ENCODE assay signal across 25 cellular contexts in the genomic region with DNA sequence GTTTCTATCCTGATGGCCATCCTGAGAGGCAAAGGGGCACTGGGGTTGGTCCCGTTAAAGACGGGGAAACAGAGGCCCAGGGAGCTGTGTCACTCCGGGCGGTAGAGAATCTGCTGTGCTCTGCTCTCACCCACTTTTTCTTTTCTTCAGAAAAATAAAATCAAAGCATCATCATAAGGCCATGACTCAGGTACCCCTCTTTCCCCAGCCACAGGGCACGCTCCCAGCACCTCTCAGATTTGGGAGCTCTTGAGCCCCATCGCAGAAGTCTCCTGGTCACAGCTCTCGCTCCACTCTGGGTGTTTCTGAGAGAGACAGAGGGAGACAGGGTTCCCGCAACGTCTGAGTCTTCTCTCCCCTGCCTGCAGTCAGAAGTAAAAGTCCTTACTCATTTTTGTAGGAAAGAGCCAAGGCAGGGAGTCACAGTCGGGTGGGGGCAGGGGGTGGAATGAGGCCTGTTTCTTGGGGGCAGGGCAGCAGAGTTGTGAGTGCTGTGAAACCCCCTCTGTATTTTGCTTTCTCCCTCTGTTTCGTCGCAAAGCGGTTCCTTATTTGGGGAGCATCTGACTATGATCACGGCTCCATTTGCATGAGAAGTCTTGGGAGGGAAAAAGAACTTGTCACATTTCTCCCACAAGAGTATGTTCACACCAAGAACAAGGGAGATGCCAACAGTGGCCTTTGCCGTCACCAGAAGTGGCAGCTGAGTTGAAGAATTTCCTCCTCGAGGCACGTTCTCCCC.
DNase-seq lines count a peak whose midpoint lies in the region; ATAC-seq and TF ChIP-seq lines count a peak whose summit lies in the region.
"Had no signal": no experiment of that assay in that cellular context is flagged by ENCODE, and none has a peak within 500 bp of the region (broad histone marks: within the 10 kb centered on the region; RNA-seq: fewer than 3 reads in every experiment).

No MANE protein-coding gene starts in this region.

- no peaks in the 10 kb centered on the region for H3K36me3 ChIP-seq in smooth muscle cell (ENCODE audit: low read depth)
- no peaks in the 10 kb centered on the region for H3K36me3 ChIP-seq in uterus
- H3K36me3 ChIP-seq: right lobe of liver, upper lobe of left lung had no signal

- in situ Hi-C loops in G401 (cut with HindIII; ENCODE audit: low sequenced_read_pairs): no loop called here

- TF ChIP-seq CTCF in brain (conservative IDR thresholded peaks at IDR 0.05) (no peak), smooth muscle cell (IDR thresholded peaks at IDR 0.05; ENCODE audit: borderline replicate concordance, insufficient read depth, poor library complexity, severe bottlenecking) (no peak), uterus (IDR thresholded peaks at IDR 0.05) (no peak)

- H3F3A ChIP-seq in smooth muscle cell (ENCODE audit: low read depth): no peaks in the 10 kb centered on the region

- DNase-seq in activated CD4-positive, alpha-beta T cell treated with anti-CD3 and anti-CD28 coated beads, Interleukin-2, amount 10 ng/mL, durations not matched to agents 24 days and 14 days: peak; percentile 46
- DNase-seq in activated CD4-positive, alpha-beta T cell treated with anti-CD3 and anti-CD28 coated beads, Interleukin-2, amount 50 U/mL, for 4 hours: no peak
- peak; percentile 16 for DNase-seq in left lobe of liver (ENCODE audit: low spot score)
- DNase-seq in smooth muscle cell (lab: John Stamatoyannopoulos, UW; ENCODE audit: unreplicated experiment): no peak
- DNase-seq in uterus: no peak
- DNase-seq in NCI-H2081 treated with DMSO at 0.1 percent for 48 hours (lab: John Stamatoyannopoulos, UW): no peak
- no peak for DNase-seq in G401 (ENCODE audit: low spot score)
- DNase-seq: 8988T; activated CD4-positive, alpha-beta T cell treated with anti-CD3 and anti-CD28 coated beads, Interleukin-2, amount 50 U/mL, for 1 hour; activated naive CD8-positive, alpha-beta T cell treated with anti-CD3 and anti-CD28 coated beads, Interleukin-2, amount 10 ng/mL, durations not matched to agents 7 days and 5 days; HCEC 1CT; left colon; NCI-H2107; NCI-H524; SHP77; stimulated activated CD4-positive, alpha-beta T cell treated with anti-CD3 and anti-CD28 coated beads, Interleukin-1b, Interleukin-23, amount 100 ng/mL, for 48 hours; stimulated activated naive CD4-positive, alpha-beta T cell treated with Interleukin-2 at 50 U/mL for 16 hours; T-cell had no signal

- H3K4me1 ChIP-seq in smooth muscle cell (ENCODE audit: low read depth): no peaks in the 10 kb centered on the region
- no peaks in the 10 kb centered on the region for H3K4me1 ChIP-seq in uterus
- H3K4me1 ChIP-seq: upper lobe of left lung had no signal

- no peak overlapping the region for H3K4me2 ChIP-seq in smooth muscle cell

- WGBS in smooth muscle cell (ENCODE audit: low lambda C conversion rate): 68% methylated on average over 17 of the region's 17 CpGs

- TF ChIP-seq POLR2A in uterus (IDR thresholded peaks at IDR 0.05): no peak

- H3K27me3 ChIP-seq in smooth muscle cell (ENCODE audit: low read depth) (no peaks in the 10 kb centered on the region), uterus (no peaks in the 10 kb centered on the region)
- H3K27me3 ChIP-seq: right lobe of liver, upper lobe of left lung had no signal

- H3K9me3 Mint-ChIP-seq in activated CD4-positive, alpha-beta T cell treated with anti-CD3 and anti-CD28 coated beads, Interleukin-2, amount 10 ng/mL, durations not matched to agents 24 days and 14 days: no peaks in the 10 kb centered on the region
- no peaks in the 10 kb centered on the region for H3K9me3 Mint-ChIP-seq in brain
- H3K9me3 Mint-ChIP-seq: activated naive CD8-positive, alpha-beta T cell treated with anti-CD3 and anti-CD28 coated beads, Interleukin-2, amount 10 ng/mL, durations not matched to agents 7 days and 5 days; activated T-helper 1 cell treated with anti-CD3 and anti-CD28 coated beads, Interleukin-12 subunit alpha, Interleukin-12 subunit beta, Interleukin-2, Interleukin-4 antibody, amounts not matched to agents 30 ng/mL and 10 ng/mL and 1 ng/mL, durations not matched to agents 14 hours and 24 hours and 36 hours; dendritic cell treated with granulocyte-macrophage colony-stimulating factor and Interleukin-4, amounts not matched to agents 40 ng/mL and 50 ng/mL, for 4 days; T-cell had no signal

- no peaks in the 10 kb centered on the region for H3K36me3 Mint-ChIP-seq in activated CD4-positive, alpha-beta T cell treated with anti-CD3 and anti-CD28 coated beads, Interleukin-2, amount 10 ng/mL, durations not matched to agents 24 days and 14 days (ENCODE audit: low read depth)
- H3K36me3 Mint-ChIP-seq in brain: no peaks in the 10 kb centered on the region
- H3K36me3 Mint-ChIP-seq: activated naive CD8-positive, alpha-beta T cell treated with anti-CD3 and anti-CD28 coated beads, Interleukin-2, amount 10 ng/mL, durations not matched to agents 7 days and 5 days had no signal

- no peak overlapping the region for H3K4me3 ChIP-seq in smooth muscle cell
- H3K4me3 ChIP-seq in uterus: no peak overlapping the region
- H3K4me3 ChIP-seq: right lobe of liver, upper lobe of left lung had no signal

- H3K27me3 Mint-ChIP-seq in activated CD4-positive, alpha-beta T cell treated with anti-CD3 and anti-CD28 coated beads, Interleukin-2, amount 10 ng/mL, durations not matched to agents 24 days and 14 days: no peaks in the 10 kb centered on the region
- peaks cover 13% of the 10 kb centered on the region for H3K27me3 Mint-ChIP-seq in brain
- H3K27me3 Mint-ChIP-seq: activated naive CD8-positive, alpha-beta T cell treated with anti-CD3 and anti-CD28 coated beads, Interleukin-2, amount 10 ng/mL, durations not matched to agents 7 days and 5 days; T-cell had no signal

- H3K27ac ChIP-seq in smooth muscle cell (ENCODE audit: low read depth): no peak overlapping the region
- no peak overlapping the region for H3K27ac ChIP-seq in uterus
- H3K27ac ChIP-seq: epithelial cell of prostate, right lobe of liver, upper lobe of left lung had no signal

- peak overlapping the region; percentile 74 for H2AFZ ChIP-seq in smooth muscle cell (ENCODE audit: low read depth)

- no peaks in the 10 kb centered on the region for H3K9me3 ChIP-seq in smooth muscle cell (replicated peaks; ENCODE audit: low read depth)
- no peaks in the 10 kb centered on the region for H3K9me3 ChIP-seq in uterus
- H3K9me3 ChIP-seq: right lobe of liver, upper lobe of left lung had no signal

- ATAC-seq in left lobe of liver: no peak
- ATAC-seq: HepG2, left colon, right lobe of liver, T-cell had no signal

- H3K9ac ChIP-seq in smooth muscle cell (ENCODE audit: low read depth): no peak overlapping the region

- H3K4me1 Mint-ChIP-seq in activated CD4-positive, alpha-beta T cell treated with anti-CD3 and anti-CD28 coated beads, Interleukin-2, amount 10 ng/mL, durations not matched to agents 24 days and 14 days: peaks cover 7% of the 10 kb centered on the region
- H3K4me1 Mint-ChIP-seq in brain: peaks cover 36% of the 10 kb centered on the region

- H3K4me3 Mint-ChIP-seq in activated CD4-positive, alpha-beta T cell treated with anti-CD3 and anti-CD28 coated beads, Interleukin-2, amount 10 ng/mL, durations not matched to agents 24 days and 14 days: no peak overlapping the region
- H3K4me3 Mint-ChIP-seq in brain: peak overlapping the region in 1 of 5 experiments; percentile 21
- H3K4me3 Mint-ChIP-seq: activated naive CD8-positive, alpha-beta T cell treated with anti-CD3 and anti-CD28 coated beads, Interleukin-2, amount 10 ng/mL, durations not matched to agents 7 days and 5 days; activated T-helper 1 cell treated with anti-CD3 and anti-CD28 coated beads, Interleukin-12 subunit alpha, Interleukin-12 subunit beta, Interleukin-2, Interleukin-4 antibody, amounts not matched to agents 30 ng/mL and 10 ng/mL and 1 ng/mL, durations not matched to agents 14 hours and 24 hours and 36 hours; dendritic cell treated with granulocyte-macrophage colony-stimulating factor and Interleukin-4, amounts not matched to agents 40 ng/mL and 50 ng/mL, for 4 days; T-cell had no signal

- intact Hi-C loops in activated CD4-positive, alpha-beta T cell treated with anti-CD3 and anti-CD28 coated beads, Interleukin-2, amount 10 ng/mL, durations not matched to agents 24 days and 14 days (cut with micrococcal nuclease): no loop called here
- intact Hi-C loops in uterus (cut with DNase I; ENCODE audit: low total_unique reads): no loop called here

- no peak overlapping the region for H3K27ac Mint-ChIP-seq in activated CD4-positive, alpha-beta T cell treated with anti-CD3 and anti-CD28 coated beads, Interleukin-2, amount 10 ng/mL, durations not matched to agents 24 days and 14 days
- peak overlapping the region in 3 of 5 experiments; percentile 6 to 84 (median 18) for H3K27ac Mint-ChIP-seq in brain
- H3K27ac Mint-ChIP-seq: activated naive CD8-positive, alpha-beta T cell treated with anti-CD3 and anti-CD28 coated beads, Interleukin-2, amount 10 ng/mL, durations not matched to agents 7 days and 5 days; activated T-helper 1 cell treated with anti-CD3 and anti-CD28 coated beads, Interleukin-12 subunit alpha, Interleukin-12 subunit beta, Interleukin-2, Interleukin-4 antibody, amounts not matched to agents 30 ng/mL and 10 ng/mL and 1 ng/mL, durations not matched to agents 14 hours and 24 hours and 36 hours; dendritic cell treated with granulocyte-macrophage colony-stimulating factor and Interleukin-4, amounts not matched to agents 40 ng/mL and 50 ng/mL, for 4 days; T-cell had no signal

- no peaks in the 10 kb centered on the region for H4K20me1 ChIP-seq in smooth muscle cell (ENCODE audit: low read depth)

- H3K79me2 ChIP-seq in smooth muscle cell (ENCODE audit: low read depth): no peaks in the 10 kb centered on the region

Comparison
In these comparisons a context has a peak if more than half of its experiments do, and no peak if none do; other contexts are left out.
1. DNase-seq: peak in activated CD4-positive, alpha-beta T cell treated with anti-CD3 and anti-CD28 coated beads, Interleukin-2, amount 10 ng/mL, durations not matched to agents 24 days and 14 days (single experiment) and left lobe of liver (single experiment); none in activated CD4-positive, alpha-beta T cell treated with anti-CD3 and anti-CD28 coated beads, Interleukin-2, amount 50 U/mL, for 4 hours (0 of 2), smooth muscle cell (single experiment), uterus (0 of 2), NCI-H2081 treated with DMSO at 0.1 percent for 48 hours (single experiment) and G401 (single experiment).